In genomic region chr10:13348216-13349017, GRCh38 we compare ENCODE assay signal across 8 cellular contexts. TPM values are rescaled to one million over a fixed set of nuclear protein-coding genes. Genes with fewer than 3 reads are reported as not detected.
DNase-seq lines count a peak whose midpoint lies in the region; ATAC-seq lines count a peak whose summit lies in the region.

SEPHS1 (minus strand) TSS chr10:13348293; CDS start chr10:13344950, 3,343 bp downstream.

- H3K4me2 ChIP-seq in BLaER1, result peak within 1 kb of the TSS; percentile 95

- H3K27me3 Mint-ChIP-seq in activated CD8-positive, alpha-beta memory T cell treated with anti-CD3 and anti-CD28 coated beads, Interleukin-2, amount 10 ng/mL, durations not matched to agents 7 days and 5 days, result peaks cover 2% of the 10 kb centered on the region

- H3K9me3 Mint-ChIP-seq in activated CD8-positive, alpha-beta memory T cell treated with anti-CD3 and anti-CD28 coated beads, Interleukin-2, amount 10 ng/mL, durations not matched to agents 7 days and 5 days (ENCODE audit: low read depth), result no peaks in the 10 kb centered on the region

- H3K9me3 ChIP-seq in BLaER1 (no peaks in the 10 kb centered on the region), mesodermal cell (ENCODE audit: control insufficient read depth, low read length) (no peaks in the 10 kb centered on the region)

- H3K36me3 Mint-ChIP-seq in activated CD8-positive, alpha-beta memory T cell treated with anti-CD3 and anti-CD28 coated beads, Interleukin-2, amount 10 ng/mL, durations not matched to agents 7 days and 5 days, result peaks cover 12% of the 10 kb centered on the region

- peak within 1 kb of the TSS; percentile 97 for H3K9ac ChIP-seq in BLaER1

- in situ Hi-C loops in endometrial microvascular endothelial cells (cut with HindIII; ENCODE audit: inconsistent ontology term, low pct_unique_long_range_greater_than_20kb, low sequenced_read_pairs), result no loop called here

- DNase-seq in NOMO-1 treated with DMSO at 0.1 percent for 48 hours (lab: John Stamatoyannopoulos, UW; ENCODE audit: unreplicated experiment), result peak; percentile 59
- peak; percentile 86 for DNase-seq in activated CD8-positive, alpha-beta memory T cell treated with anti-CD3 and anti-CD28 coated beads, Interleukin-2, amount 10 ng/mL, durations not matched to agents 7 days and 5 days
- DNase-seq in stimulated activated CD8-positive, alpha-beta memory T cell treated with anti-CD3 and anti-CD28 coated beads, Interleukin-15, amount 100 ng/mL, for 48 hours (ENCODE audit: low read depth in 2 of 2), result peak; percentile 75 to 83

- peak within 1 kb of the TSS; percentile 98 for H3K27ac ChIP-seq in BLaER1
- H3K27ac ChIP-seq in mesodermal cell (ENCODE audit: low read depth, low read length, severe bottlenecking), result peak within 1 kb of the TSS; percentile 90

- H3K4me3 Mint-ChIP-seq in activated CD8-positive, alpha-beta memory T cell treated with anti-CD3 and anti-CD28 coated beads, Interleukin-2, amount 10 ng/mL, durations not matched to agents 7 days and 5 days, result peak within 1 kb of the TSS; percentile 85

- H3K27ac Mint-ChIP-seq in activated CD8-positive, alpha-beta memory T cell treated with anti-CD3 and anti-CD28 coated beads, Interleukin-2, amount 10 ng/mL, durations not matched to agents 7 days and 5 days, result peak within 1 kb of the TSS; percentile 93

- H3K4me1 ChIP-seq in BLaER1 (peaks cover 50% of the 10 kb centered on the region), mesodermal cell (ENCODE audit: control insufficient read depth, insufficient read depth, low read length, poor library complexity, severe bottlenecking) (peaks cover 9% of the 10 kb centered on the region)

- peak; percentile 59 for ATAC-seq in GM19035 (IDR thresholded peaks at IDR 0.05; ENCODE audit: unreplicated experiment)
- peak; percentile 52 for ATAC-seq in HG03342 (IDR thresholded peaks at IDR 0.05; ENCODE audit: unreplicated experiment)
- ATAC-seq in activated CD8-positive, alpha-beta memory T cell treated with anti-CD3 and anti-CD28 coated beads, Interleukin-2, amount 10 ng/mL, durations not matched to agents 7 days and 5 days, result peak; percentile 80

- H3K27me3 ChIP-seq in BLaER1, result no peaks in the 10 kb centered on the region

- peaks cover 58% of the 10 kb centered on the region for H3K4me1 Mint-ChIP-seq in activated CD8-positive, alpha-beta memory T cell treated with anti-CD3 and anti-CD28 coated beads, Interleukin-2, amount 10 ng/mL, durations not matched to agents 7 days and 5 days

- peaks cover 12% of the 10 kb centered on the region for H3K36me3 ChIP-seq in BLaER1
- H3K36me3 ChIP-seq in mesodermal cell (ENCODE audit: control insufficient read depth, insufficient read depth, low read length), result peaks cover 10% of the 10 kb centered on the region

- CTCF ChIA-PET in activated CD8-positive, alpha-beta memory T cell treated with anti-CD3 and anti-CD28 coated beads, Interleukin-2, amount 10 ng/mL, durations not matched to agents 7 days and 5 days (lab: Charles Lee), result interaction anchor here (1.0 to 5.4 kb wide), 3 partner anchors 45 to 91 kb away, joined by 3 to 39 read pairs (median 3); partner anchors contain the start of gene PHYH

- peaks cover 25% of the 10 kb centered on the region; the same call in 1 of the 2 replicates for H4K20me1 ChIP-seq in BLaER1

- H3K4me3 ChIP-seq in BLaER1, result peak within 1 kb of the TSS; percentile 94
- H3K4me3 ChIP-seq in mesodermal cell (ENCODE audit: extremely low read depth, insufficient read depth, low read length, poor library complexity, severe bottlenecking), result peak within 1 kb of the TSS; percentile 69

- 0 to 1% methylated on average over 44 to 49 of the region's 65 CpGs for WGBS in mesodermal cell (ENCODE audit: insufficient coverage in 2 of 2), 2 experiments

RNA-seq across cellular contexts. Expression of gene SEPHS1, which starts in this region (rescaled TPM):
- total RNA-seq in activated CD8-positive, alpha-beta memory T cell treated with anti-CD3 and anti-CD28 coated beads, Interleukin-2, amount 10 ng/mL, durations not matched to agents 7 days and 5 days, result 10 to 100 TPM; 48.9 to 55.2 TPM
- 80.7 TPM for total RNA-seq in endometrial microvascular endothelial cells (ENCODE audit: inconsistent ontology term)
- polyA plus RNA-seq in mesodermal cell (2013, experiment 1 of 2), result 83.5 TPM
- polyA plus RNA-seq in mesodermal cell (2013, experiment 2 of 2), result 76.4 TPM

Comparison
In these comparisons a context has a peak if more than half of its experiments do, and no peak if none do; other contexts are left out.
1. Peak in every context shown above with its lines: DNase-seq, ATAC-seq, H3K4me3 ChIP-seq and H3K27ac ChIP-seq.